14 cellular contexts compared by ENCODE assay signal in genomic region chr13:48750588-48751383, GRCh38.
DNase-seq lines count a peak whose midpoint lies in the region; ATAC-seq and TF ChIP-seq lines count a peak whose summit lies in the region.
"Had no signal": no experiment of that assay in that cellular context is flagged by ENCODE, and none has a peak within 500 bp of the region (broad histone marks: within the 10 kb centered on the region; RNA-seq: fewer than 3 reads in every experiment).

No MANE protein-coding gene starts in this region.

- no peaks in the 10 kb centered on the region for H4K20me1 ChIP-seq in HCT116 (ENCODE audit: insufficient read depth)

- H2AFZ ChIP-seq in HCT116 (ENCODE audit: low read depth, low read length, poor library complexity, severe bottlenecking): peak overlapping the region; percentile 75

- H3K9me3 ChIP-seq in HCT116 (ENCODE audit: control insufficient read depth in 1 of 2, insufficient read depth in 1 of 2, low read depth in 1 of 2, low read length in 2 of 2) (no peaks in the 10 kb centered on the region), right lobe of liver (no peaks in the 10 kb centered on the region), stomach smooth muscle (ENCODE audit: control insufficient read depth in 2 of 2, low read length in 2 of 2) (no peaks in the 10 kb centered on the region)

- RAD21 ChIA-PET in HCT116 (lab: Charles Lee; ENCODE audit: low non-redundant PET in 1 of 2, low total read pairs in 2 of 2, uncharacterized antibody in 2 of 2, unreplicated experiment in 2 of 2): interaction anchor here in 1 of 2 experiments (1.1 kb wide), 1 partner anchor 16 kb away, joined by 3 read pairs; no protein-coding TSS in a partner anchor

- H3K4me3 ChIP-seq in HCT116 (replicated peaks in 1 of 2; ENCODE audit: low read depth in 1 of 2, low read length in 2 of 2) (no peak overlapping the region), dorsolateral prefrontal cortex (no peak overlapping the region), right lobe of liver (no peak overlapping the region), stomach smooth muscle (ENCODE audit: low read length in 2 of 2) (peak overlapping the region in 1 of 2 donors; percentile 0)
- H3K4me3 ChIP-seq: GM12878, skin epidermis had no signal

- TF ChIP-seq RAD21 in HCT116 (IDR thresholded peaks at IDR 0.05; ENCODE audit: low read depth): no peak

- H3K27me3 ChIP-seq in HCT116 (ENCODE audit: insufficient read depth, low read length): no peaks in the 10 kb centered on the region
- H3K27me3 ChIP-seq in dorsolateral prefrontal cortex: no peaks in the 10 kb centered on the region
- H3K27me3 ChIP-seq in right lobe of liver: no peaks in the 10 kb centered on the region
- H3K27me3 ChIP-seq in stomach smooth muscle (ENCODE audit: control insufficient read depth in 1 of 2, insufficient read depth in 2 of 2, low read length in 2 of 2): no peaks in the 10 kb centered on the region

- H3K4me2 ChIP-seq in HCT116 (ENCODE audit: low read length): peak overlapping the region; percentile 62

- no TSS peak for BruUV-seq in HCT116 (replicated peaks; lab: Mats Ljungman, UMichigan)

- TF ChIP-seq CTCF in HCT116 (IDR thresholded peaks at IDR 0.05 in 2 of 3, conservative IDR thresholded peaks at IDR 0.05 in 1 of 3; ENCODE audit: borderline replicate concordance in 1 of 3, insufficient read depth in 1 of 3, low read depth in 2 of 3, low read length in 2 of 3) (no peak), dorsolateral prefrontal cortex (IDR thresholded peaks at IDR 0.05 in 54 of 56, conservative IDR thresholded peaks at IDR 0.05 in 2 of 56; ENCODE audit: low read depth in 1 of 56, partially characterized antibody in 56 of 56) (no peak), right lobe of liver (IDR thresholded peaks at IDR 0.05) (no peak)

- POLR2A ChIA-PET in HCT116 (lab: Charles Lee): no interaction called here

- H3K36me3 ChIP-seq in HCT116 (ENCODE audit: control insufficient read depth in 1 of 2, insufficient read depth in 2 of 2, low read length in 2 of 2) (no peaks in the 10 kb centered on the region), right lobe of liver (no peaks in the 10 kb centered on the region), stomach smooth muscle (ENCODE audit: control insufficient read depth in 2 of 2, insufficient read depth in 2 of 2, low read length in 2 of 2) (no peaks in the 10 kb centered on the region)

- ATAC-seq in HCT116: no peak
- peak in 3 of 4 donors; percentile 20 to 27 (median 23) for ATAC-seq in right lobe of liver
- ATAC-seq in HG03520 (IDR thresholded peaks at IDR 0.05; ENCODE audit: unreplicated experiment): no peak

- TF ChIP-seq POLR2A in HCT116 (IDR thresholded peaks at IDR 0.05; ENCODE audit: borderline replicate concordance, extremely low read depth, insufficient read depth, insufficient read length): no peak
- TF ChIP-seq POLR2A in right lobe of liver (IDR thresholded peaks at IDR 0.05): no peak

- no peaks in the 10 kb centered on the region for H3K79me2 ChIP-seq in HCT116 (ENCODE audit: insufficient read depth, low read length)

- intact Hi-C loops in HCT116 (cut with micrococcal nuclease) (loop anchor here (1.0 kb wide), 1 partner anchor 17 kb away; no protein-coding TSS in a partner anchor), dorsolateral prefrontal cortex (cut with DNase I) (no loop called here), right lobe of liver (cut with DNase I) (no loop called here)

- H3K9ac ChIP-seq in HCT116 (ENCODE audit: low read length) (no peak overlapping the region), stomach smooth muscle (ENCODE audit: low read length in 2 of 2) (peak overlapping the region; percentile 1 to 21)

- DNase-seq in HCT116 (ENCODE audit: low read depth, low spot score) (no peak), dorsolateral prefrontal cortex (no peak), right lobe of liver (no peak), glomerular visceral epithelial cell (ENCODE audit: extremely low spot score) (no peak), activated T-cell treated with anti-CD3 and anti-CD28 coated beads for 4 hours (no peak), NK-92 (lab: John Stamatoyannopoulos, UW; ENCODE audit: unreplicated experiment) (no peak)
- DNase-seq: activated CD4-positive, alpha-beta T cell treated with anti-CD3 and anti-CD28 coated beads, Interleukin-2, amount 50 U/mL, for 1 hour; NCI-H1417 treated with DMSO at 0.1 percent for 48 hours; stimulated activated CD8-positive, alpha-beta memory T cell treated with anti-CD3 and anti-CD28 coated beads, Interleukin-4, amount 100 ng/mL, for 48 hours; T-cell had no signal

- H3K9me2 ChIP-seq in HCT116 (ENCODE audit: insufficient read depth): no peaks in the 10 kb centered on the region

- no peak overlapping the region for H3K27ac ChIP-seq in HCT116 (ENCODE audit: low read depth, low read length)
- H3K27ac ChIP-seq in dorsolateral prefrontal cortex: peak overlapping the region in 51 of 59 donors; percentile 1 to 86 (median 63)
- no peak overlapping the region for H3K27ac ChIP-seq in right lobe of liver
- H3K27ac ChIP-seq in stomach smooth muscle (ENCODE audit: low read length): peak overlapping the region; percentile 71

- CTCF ChIA-PET in HCT116 (lab: Charles Lee): interaction anchor here (1.1 to 1.3 kb wide), 3 partner anchors 18 to 154 kb away, joined by 3 to 4 read pairs (median 3); no protein-coding TSS in a partner anchor

- H3K4me1 ChIP-seq in HCT116 (ENCODE audit: control insufficient read depth in 1 of 2, insufficient read depth in 2 of 2, low read length in 2 of 2) (peaks cover 12 to 27% of the 10 kb centered on the region in 2 experiments), right lobe of liver (no peaks in the 10 kb centered on the region), stomach smooth muscle (ENCODE audit: control insufficient read depth, insufficient read depth, low read length) (peaks cover 20% of the 10 kb centered on the region)

- 74% methylated on average over 8 of the region's 9 CpGs for WGBS in right lobe of liver (ENCODE audit: insufficient coverage, low coverage, low lambda C conversion rate, missing lambda C conversion rate)

TF ChIP-seq in HCT116, 20 proteins besides CTCF, POLR2A, EP300 and RAD21:
- TF ChIP-seq ZFX (IDR thresholded peaks at IDR 0.05) (0 out of 2 replicates have a peak, but pooled peaks have one; percentile 9), CBX3 (IDR thresholded peaks at IDR 0.05; ENCODE audit: low read depth) (no peak)

Comparison
In these comparisons a context has a peak if more than half of its experiments do, and no peak if none do; other contexts are left out.
1. ATAC-seq: peak in right lobe of liver (3 of 4); none in HCT116 (single experiment) and HG03520 (single experiment).
2. H3K27ac ChIP-seq: peak in dorsolateral prefrontal cortex (51 of 59) and stomach smooth muscle (single experiment); none in HCT116 (single experiment) and right lobe of liver (0 of 3).